ENCODE assay signal across 7 cellular contexts in genomic region chr1:62435231-62436038, GRCh38. TPM values are rescaled to one million over a fixed set of nuclear protein-coding genes. Genes with fewer than 3 reads are reported as not detected.
A peak's percentile ranks its signal among the peaks of the same experiment; 100 is the strongest.
DNase-seq lines count a peak whose midpoint lies in the region; ATAC-seq, FAIRE-seq and TF ChIP-seq lines count a peak whose summit lies in the region.

No MANE protein-coding gene starts in this region.

- peaks cover 23% of the 10 kb centered on the region for H3K4me1 ChIP-seq in upper lobe of right lung

- H3K27ac Mint-ChIP-seq in memory B cell = peak overlapping the region; percentile 98

- peak overlapping the region; percentile 96 for H3K4me3 ChIP-seq in upper lobe of right lung

- no peaks in the 10 kb centered on the region for H3K36me3 ChIP-seq in upper lobe of right lung

- H3K27ac ChIP-seq in caudate nucleus (ENCODE audit: low read depth, low read length) (peak overlapping the region; percentile 99), upper lobe of right lung (peak overlapping the region; percentile 98)

- intact Hi-C loops in upper lobe of right lung (cut with DNase I) = no loop called here

- peaks cover 4% of the 10 kb centered on the region for H3K9me3 Mint-ChIP-seq in memory B cell

- H3K4me1 Mint-ChIP-seq in memory B cell = peaks cover 15% of the 10 kb centered on the region

- DNase-seq in NCI-H146 (lab: John Stamatoyannopoulos, UW) (peak; percentile 35), caudate nucleus (lab: John Stamatoyannopoulos, UW) (peak in 2 of 61 donors; percentile 17 to 47), memory B cell (ENCODE audit: low spot score in 2 of 2) (no peak), upper lobe of right lung (no peak), GM12892 (ENCODE audit: insufficient read length) (no peak)

- no peaks in the 10 kb centered on the region for H3K9me3 ChIP-seq in upper lobe of right lung

- H3K36me3 Mint-ChIP-seq in memory B cell = peaks cover 5% of the 10 kb centered on the region

- no peak for TF ChIP-seq CTCF in upper lobe of right lung (IDR thresholded peaks at IDR 0.05)

- no peaks in the 10 kb centered on the region for H3K27me3 ChIP-seq in upper lobe of right lung

- H3K4me3 Mint-ChIP-seq in memory B cell = peak overlapping the region; percentile 93

- no peak for TF ChIP-seq POLR2A in GM12892 (IDR thresholded peaks at IDR 0.05; ENCODE audit: low read depth, low read length)

- no peaks in the 10 kb centered on the region for H3K27me3 Mint-ChIP-seq in memory B cell

- FAIRE-seq in GM12892 (lab: Jason Lieb, UNC) = no peak

- ATAC-seq in GM18508 (IDR thresholded peaks at IDR 0.05; ENCODE audit: insufficient read depth, unreplicated experiment) = peak; percentile 3
- ATAC-seq in memory B cell (ENCODE audit: low read depth) = no peak
- ATAC-seq in upper lobe of right lung = peak; percentile 26
- ATAC-seq in GM19397 (IDR thresholded peaks at IDR 0.05; ENCODE audit: unreplicated experiment) = no peak

RNA-seq across cellular contexts. Expression of gene USP1, which starts 1.4 kb away (rescaled TPM):
- total RNA-seq in upper lobe of right lung = 23.8 TPM
- 41.6 TPM for polyA plus RNA-seq in GM12892 (2012; ENCODE audit: missing spikeins)

Comparison
In these comparisons a context has a peak if more than half of its experiments do, and no peak if none do; other contexts are left out.
1. ATAC-seq: peak in GM18508 (single experiment) and upper lobe of right lung (single experiment); none in memory B cell (single experiment) and GM19397 (single experiment).